25 cellular contexts compared by ENCODE assay signal in genomic region chr14:75461303-75461702, GRCh38. TPM values are rescaled to one million over a fixed set of nuclear protein-coding genes. Genes with fewer than 3 reads are reported as not detected.
A peak's percentile ranks its signal among the peaks of the same experiment; 100 is the strongest.
DNase-seq lines count a peak whose midpoint lies in the region; ATAC-seq and TF ChIP-seq lines count a peak whose summit lies in the region.
"Had no signal": no experiment of that assay in that cellular context is flagged by ENCODE, and none has a peak within 500 bp of the region (broad histone marks: within the 10 kb centered on the region; RNA-seq: fewer than 3 reads in every experiment).

No MANE protein-coding gene starts in this region.

- H3K27me3 ChIP-seq in breast epithelium (no peaks in the 10 kb centered on the region), neuronal stem cell (ENCODE audit: control insufficient read depth in 3 of 3, insufficient read depth in 3 of 3, low read depth in 1 of 3, low read length in 3 of 3) (no peaks in the 10 kb centered on the region), suprapubic skin (no peaks in the 10 kb centered on the region)
- H3K27me3 ChIP-seq: BLaER1 treated with 17β-estradiol and CSF1 and Interleukin-3, amounts not matched to agents 10 nM and 100 nM had no signal

- H3K4ac ChIP-seq in neuronal stem cell (ENCODE audit: low read length), result no peak overlapping the region

- no peak overlapping the region for H2AFZ ChIP-seq in neuronal stem cell (ENCODE audit: low read length)

- H3K27ac ChIP-seq in breast epithelium (peak overlapping the region; percentile 20 to 35), VCaP (peak overlapping the region; percentile 42), neuronal stem cell (replicated peaks; ENCODE audit: low read length) (no peak overlapping the region), suprapubic skin (no peak overlapping the region)
- H3K27ac ChIP-seq: KMS-11 had no signal

- TF ChIP-seq POLR2A in breast epithelium (IDR thresholded peaks at IDR 0.05) (no peak), suprapubic skin (IDR thresholded peaks at IDR 0.05) (no peak)

- H2BK120ac ChIP-seq in neuronal stem cell (ENCODE audit: low read depth, low read length), result no peak overlapping the region

- BruUV-seq in MCF 10A (replicated peaks; lab: Mats Ljungman, UMichigan), result no TSS peak

- H2BK5ac ChIP-seq in neuronal stem cell (ENCODE audit: low read length), result peak overlapping the region; percentile 10

- H3K9me3 ChIP-seq in breast epithelium, result no peaks in the 10 kb centered on the region
- no peaks in the 10 kb centered on the region for H3K9me3 ChIP-seq in neuronal stem cell (replicated peaks in 1 of 2; ENCODE audit: control insufficient read depth in 2 of 2, insufficient read depth in 1 of 2, low read depth in 1 of 2, low read length in 2 of 2)
- no peaks in the 10 kb centered on the region for H3K9me3 ChIP-seq in suprapubic skin
- H3K9me3 ChIP-seq: BLaER1 treated with 17β-estradiol and CSF1 and Interleukin-3, amounts not matched to agents 10 nM and 100 nM had no signal

- H2AK5ac ChIP-seq in neuronal stem cell (ENCODE audit: low read depth, low read length), result no peak overlapping the region

- H3K9ac ChIP-seq in neuronal stem cell (ENCODE audit: low read depth, low read length, poor library complexity), result no peak overlapping the region
- H3K9ac ChIP-seq: BLaER1 treated with 17β-estradiol and CSF1 and Interleukin-3, amounts not matched to agents 10 nM and 100 nM; KMS-11 had no signal

- H3K4me3 ChIP-seq in breast epithelium (no peak overlapping the region), neuronal stem cell (ENCODE audit: low read length in 2 of 2) (no peak overlapping the region), suprapubic skin (no peak overlapping the region)
- H3K4me3 ChIP-seq: BLaER1 treated with 17β-estradiol and CSF1 and Interleukin-3, amounts not matched to agents 10 nM and 100 nM had no signal

- ATAC-seq in GM18870 (IDR thresholded peaks at IDR 0.05; ENCODE audit: unreplicated experiment) (no peak), HG03442 (IDR thresholded peaks at IDR 0.05; ENCODE audit: unreplicated experiment) (no peak)
- ATAC-seq: Panc1, SK-N-SH treated with all-trans-retinoic acid at 6 μM for 48 hours had no signal

- no peak overlapping the region for H3K4me2 ChIP-seq in neuronal stem cell (ENCODE audit: insufficient read depth, low read length, poor library complexity, severe bottlenecking)
- H3K4me2 ChIP-seq: KMS-11 had no signal

- H2BK12ac ChIP-seq in neuronal stem cell (ENCODE audit: low read length), result no peak overlapping the region

- H3K36me3 Mint-ChIP-seq in MCF 10A (ENCODE audit: insufficient read depth, unreplicated experiment), result peaks cover 14% of the 10 kb centered on the region
- H3K36me3 Mint-ChIP-seq: CD8-positive, alpha-beta memory T cell had no signal

- H2BK15ac ChIP-seq in neuronal stem cell (ENCODE audit: low read length), result no peak overlapping the region

- no peak overlapping the region for H3K27ac Mint-ChIP-seq in MCF 10A (ENCODE audit: low read depth, unreplicated experiment)
- H3K27ac Mint-ChIP-seq: CD8-positive, alpha-beta memory T cell had no signal

- no peak overlapping the region for H3K18ac ChIP-seq in neuronal stem cell (ENCODE audit: low read length)

- H3K14ac ChIP-seq in neuronal stem cell (ENCODE audit: low read length), result no peak overlapping the region

- no CpG with 5 or more reads among the region's 12 CpGs for WGBS in neuronal stem cell (ENCODE audit: extremely low coverage in 2 of 2, insufficient read length in 2 of 2, insufficient replicate concordance in 1 of 2), 2 donors
- WGBS in suprapubic skin, result 91% methylated on average over 12 of the region's 12 CpGs

- H3K36me3 ChIP-seq in breast epithelium (no peaks in the 10 kb centered on the region), neuronal stem cell (replicated peaks in 1 of 2; ENCODE audit: control insufficient read depth in 2 of 2, insufficient read depth in 2 of 2, low read length in 2 of 2) (peaks cover 0 to 7% of the 10 kb centered on the region in 2 donors), suprapubic skin (peaks cover 29% of the 10 kb centered on the region)

- no peak overlapping the region for H3K4me3 Mint-ChIP-seq in MCF 10A (ENCODE audit: unreplicated experiment)

- H3K4me1 Mint-ChIP-seq in MCF 10A (ENCODE audit: insufficient read depth, unreplicated experiment), result peaks cover 4% of the 10 kb centered on the region

- no peaks in the 10 kb centered on the region for H3K27me3 Mint-ChIP-seq in MCF 10A (ENCODE audit: insufficient read depth, unreplicated experiment)
- H3K27me3 Mint-ChIP-seq: CD8-positive, alpha-beta memory T cell had no signal

- TF ChIP-seq EP300 in suprapubic skin (IDR thresholded peaks at IDR 0.05), result no peak

- TF ChIP-seq CTCF in breast epithelium (IDR thresholded peaks at IDR 0.05) (no peak), MCF 10A (IDR thresholded peaks at IDR 0.05; ENCODE audit: unreplicated experiment) (no peak), VCaP (conservative IDR thresholded peaks at IDR 0.05) (no peak), suprapubic skin (IDR thresholded peaks at IDR 0.05) (no peak)

- CTCF ChIA-PET in MCF 10A (lab: Yijun Ruan, JAX), result interaction anchor here (1.0 to 1.1 kb wide), 2 partner anchors 28 to 100 kb away, joined by 4 to 5 read pairs; no protein-coding TSS in a partner anchor

- H3K4me1 ChIP-seq in breast epithelium, result no peaks in the 10 kb centered on the region
- peaks cover 16 to 23% of the 10 kb centered on the region in 2 donors for H3K4me1 ChIP-seq in neuronal stem cell (ENCODE audit: control insufficient read depth in 2 of 2, insufficient read depth in 1 of 2, low read depth in 1 of 2, low read length in 2 of 2)
- H3K4me1 ChIP-seq in suprapubic skin, result peaks cover 33% of the 10 kb centered on the region

- no peak overlapping the region for H4K8ac ChIP-seq in neuronal stem cell (ENCODE audit: low read depth, low read length)

- H3K23ac ChIP-seq in neuronal stem cell (ENCODE audit: low read depth, low read length, poor library complexity), result no peak overlapping the region

- POLR2A ChIA-PET in MCF 10A (lab: Yijun Ruan, JAX), result no interaction called here

- H4K91ac ChIP-seq in neuronal stem cell (ENCODE audit: low read depth, low read length, poor library complexity), result no peak overlapping the region

- H3K79me1 ChIP-seq in neuronal stem cell (ENCODE audit: low read depth, low read length), result no peaks in the 10 kb centered on the region

- DNase-seq in breast epithelium (ENCODE audit: low spot score in 2 of 2) (no peak), MCF 10A (ENCODE audit: unreplicated experiment) (no peak), neuronal stem cell (ENCODE audit: low spot score) (no peak), suprapubic skin (ENCODE audit: low spot score in 2 of 2) (peak; percentile 55), kidney glomerular epithelial cell (lab: John Stamatoyannopoulos, UW) (no peak)
- DNase-seq: 8988T; Calu3; CD8-positive, alpha-beta memory T cell; GDM1; HCEC 1CT; IMR-90; MV-4-11; NCI-H1105 treated with DMSO at 0.1 percent for 48 hours; NCI-H2029 treated with DMSO at 0.1 percent for 48 hours; NCI-H226; NCI-H524; NCI-H774; NK-92 treated with Interleukin-12 subunit alpha and Interleukin-12 subunit beta, amount 100 ng/mL, for 24 hours had no signal

- intact Hi-C loops in breast epithelium (cut with DNase I; ENCODE audit: low total_unique reads), result no loop called here
- intact Hi-C loops in MCF 10A (cut with micrococcal nuclease), result no loop called here

- H3K9me3 Mint-ChIP-seq in MCF 10A (ENCODE audit: unreplicated experiment), result no peaks in the 10 kb centered on the region

RNA-seq across cellular contexts. Expression of gene JDP2, which starts 33.5 kb away (rescaled TPM):
- total RNA-seq in breast epithelium (100 to 1,000 TPM in 1 of 3 donors, 10 to 100 TPM in 2; 35.7 to 153 (median 58.3) TPM), MCF 10A (2022) (38.9 and 45.3 TPM in 2 replicates), suprapubic skin (10 to 100 TPM; 36.0 to 72.7 (median 50.4) TPM)
- 12.3 TPM for polyA plus RNA-seq in neuronal stem cell (2013, experiment 1 of 2)
- 12.4 TPM for polyA plus RNA-seq in neuronal stem cell (2013, experiment 2 of 2)
- polyA plus RNA-seq: CD8-positive, alpha-beta memory T cell had no signal

Comparison
In these comparisons a context has a peak if more than half of its experiments do, and no peak if none do; other contexts are left out.
1. DNase-seq: peak in suprapubic skin (2 of 2); none in breast epithelium (0 of 2), MCF 10A (single experiment), neuronal stem cell (single experiment) and kidney glomerular epithelial cell (single experiment).
2. H3K27ac ChIP-seq: peak in breast epithelium (2 of 2) and VCaP (single experiment); none in neuronal stem cell (single experiment) and suprapubic skin (single experiment).